Comparison of ENCODE assay signal across 4 cellular contexts in the genomic region with DNA sequence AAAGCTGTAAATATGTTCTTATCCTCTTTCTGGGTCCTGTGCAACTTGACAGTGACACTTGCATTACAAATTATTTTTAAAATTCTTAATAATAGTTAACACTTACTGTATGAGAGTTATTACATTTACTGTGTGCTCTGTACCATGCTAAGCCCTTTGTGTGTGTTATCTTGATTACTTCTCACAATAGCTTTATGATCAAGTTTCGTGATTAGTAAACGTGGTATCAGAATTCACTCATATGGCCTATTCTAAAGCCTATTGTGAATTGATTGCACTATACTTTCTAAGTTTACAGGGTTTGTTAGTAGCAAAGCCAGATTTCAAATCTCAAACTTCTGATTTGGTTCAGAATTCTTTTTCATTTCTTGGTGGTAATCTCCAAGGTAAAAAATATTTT.
A peak's percentile ranks its signal among the peaks of the same experiment; 100 is the strongest.
DNase-seq lines count a peak whose midpoint lies in the region; ATAC-seq, FAIRE-seq and TF ChIP-seq lines count a peak whose summit lies in the region.
"Not testable (repeated sequence)": the region's sequence is repeated elsewhere in the genome, so short reads cannot be mapped to it uniquely, and the experiment has no call there.

No MANE protein-coding gene starts in this region.

- not testable (repeated sequence) for H3K4me1 Mint-ChIP-seq in activated T-helper 17 cell treated with anti-CD3 and anti-CD28 coated beads, Interleukin-2, amount 50 U/mL, for 72 hours; stimulated activated effector memory CD8-positive, alpha-beta T cell treated with anti-CD3 and anti-CD28 coated beads, Interleukin-12 subunit alpha, Interleukin-12 subunit beta, amount 100 ng/mL, for 72 hours

- not testable (repeated sequence) for H3K9me3 Mint-ChIP-seq in activated T-helper 17 cell treated with anti-CD3 and anti-CD28 coated beads, Interleukin-2, amount 50 U/mL, for 72 hours; stimulated activated effector memory CD8-positive, alpha-beta T cell treated with anti-CD3 and anti-CD28 coated beads, Interleukin-12 subunit alpha, Interleukin-12 subunit beta, amount 100 ng/mL, for 72 hours

- not testable (repeated sequence) for H3K27ac Mint-ChIP-seq in activated T-helper 17 cell treated with anti-CD3 and anti-CD28 coated beads, Interleukin-2, amount 50 U/mL, for 72 hours; stimulated activated effector memory CD8-positive, alpha-beta T cell treated with anti-CD3 and anti-CD28 coated beads, Interleukin-12 subunit alpha, Interleukin-12 subunit beta, amount 100 ng/mL, for 72 hours

- DNase-seq in kidney; stimulated activated effector memory CD8-positive, alpha-beta T cell treated with anti-CD3 and anti-CD28 coated beads, Interleukin-12 subunit alpha, Interleukin-12 subunit beta, amount 100 ng/mL, for 72 hours (ENCODE audit: low spot score in 2 of 2): not testable (repeated sequence)

- not testable (repeated sequence) for H3K27ac ChIP-seq in kidney (ENCODE audit: low read depth in 2 of 2, low read length in 2 of 2)

- TF ChIP-seq CTCF in kidney (IDR thresholded peaks at IDR 0.05; ENCODE audit: borderline replicate concordance, extremely low read depth, insufficient read depth) = not testable (repeated sequence)

- H3K36me3 ChIP-seq in kidney (ENCODE audit: control insufficient read depth in 1 of 2, insufficient read depth in 2 of 2, low read length in 2 of 2) = not testable (repeated sequence)

- H3K9me3 ChIP-seq in kidney (ENCODE audit: control insufficient read depth in 1 of 2, low read length in 2 of 2) = not testable (repeated sequence)

- not testable (repeated sequence) for H3K4me3 Mint-ChIP-seq in activated T-helper 17 cell treated with anti-CD3 and anti-CD28 coated beads, Interleukin-2, amount 50 U/mL, for 72 hours; stimulated activated effector memory CD8-positive, alpha-beta T cell treated with anti-CD3 and anti-CD28 coated beads, Interleukin-12 subunit alpha, Interleukin-12 subunit beta, amount 100 ng/mL, for 72 hours

- H3K36me3 Mint-ChIP-seq in activated T-helper 17 cell treated with anti-CD3 and anti-CD28 coated beads, Interleukin-2, amount 50 U/mL, for 72 hours (ENCODE audit: low read depth); stimulated activated effector memory CD8-positive, alpha-beta T cell treated with anti-CD3 and anti-CD28 coated beads, Interleukin-12 subunit alpha, Interleukin-12 subunit beta, amount 100 ng/mL, for 72 hours: not testable (repeated sequence)

- not testable (repeated sequence) for H3K4me3 ChIP-seq in kidney (ENCODE audit: low read length in 2 of 2)

- ATAC-seq in activated T-helper 17 cell treated with anti-CD3 and anti-CD28 coated beads, Interleukin-2, amount 50 U/mL, for 72 hours (replicated peaks) = peak; percentile 39
- ATAC-seq in stimulated activated effector memory CD8-positive, alpha-beta T cell treated with anti-CD3 and anti-CD28 coated beads, Interleukin-12 subunit alpha, Interleukin-12 subunit beta, amount 100 ng/mL, for 72 hours = peak; percentile 65

- intact Hi-C loops in kidney (cut with DNase I) = not testable (repeated sequence)

- not testable (repeated sequence) for H3K4me1 ChIP-seq in kidney (ENCODE audit: control insufficient read depth in 1 of 2, insufficient read depth in 1 of 2, low read depth in 1 of 2, low read length in 2 of 2)

- peak; percentile 40 for FAIRE-seq in A204.1 (lab: Jason Lieb, UNC)
- FAIRE-seq in kidney (lab: Jason Lieb, UNC) = peak; percentile 11

- not testable (repeated sequence) for H3K9ac ChIP-seq in kidney (ENCODE audit: low read length in 2 of 2)

- not testable (repeated sequence) for H3K27me3 Mint-ChIP-seq in activated T-helper 17 cell treated with anti-CD3 and anti-CD28 coated beads, Interleukin-2, amount 50 U/mL, for 72 hours
